In genomic region chr3:123119802-123120201, GRCh38 we compare ENCODE assay signal across 25 cellular contexts. TPM values are rescaled to one million over a fixed set of nuclear protein-coding genes. Genes with fewer than 3 reads are reported as not detected.
A peak's percentile ranks its signal among the peaks of the same experiment; 100 is the strongest.
DNase-seq lines count a peak whose midpoint lies in the region; ATAC-seq, FAIRE-seq and TF ChIP-seq lines count a peak whose summit lies in the region.
"Had no signal": no experiment of that assay in that cellular context is flagged by ENCODE, and none has a peak within 500 bp of the region (broad histone marks: within the 10 kb centered on the region; RNA-seq: fewer than 3 reads in every experiment).

No MANE protein-coding gene starts in this region.

- H3K4me3 ChIP-seq in A549 (no peak overlapping the region), gastroesophageal sphincter (no peak overlapping the region)
- H3K4me3 ChIP-seq: body of pancreas, ovary, SJCRH30, testis, vagina had no signal

- no peak overlapping the region for H3K4me2 ChIP-seq in A549
- H3K4me2 ChIP-seq: KMS-11 had no signal

- WGBS in A549 (ENCODE audit: missing lambda C conversion rate), result 93% methylated on average over 5 of the region's 5 CpGs
- 51 to 57% methylated on average over 4 of the region's 5 CpGs for WGBS in gastroesophageal sphincter (ENCODE audit: low coverage in 1 of 2), 2 donors

- POLR2A ChIA-PET in A549 (lab: Yijun Ruan, JAX), result no interaction called here

- no peak for DNase-seq in A549 (ENCODE audit: low read depth in 1 of 2, low spot score in 1 of 2)
- DNase-seq in EL, result peak; percentile 30
- peak; percentile 28 for DNase-seq in NCI-H69 (lab: John Stamatoyannopoulos, UW)
- DNase-seq in NCI-H1417 treated with DMSO at 0.1 percent for 48 hours (lab: John Stamatoyannopoulos, UW), result no peak
- no peak for DNase-seq in NCI-H526 treated with DMSO at 0.1 percent for 48 hours (lab: John Stamatoyannopoulos, UW)
- DNase-seq in iPS-NIHi11 (ENCODE audit: low spot score), result no peak
- DNase-seq: activated CD4-positive, alpha-beta T cell treated with anti-CD3 and anti-CD28 coated beads for 1 hour; activated CD8-positive, alpha-beta T cell treated with anti-CD3 and anti-CD28 coated beads, Interleukin-2, amount 10 ng/mL, durations not matched to agents 7 days and 5 days; activated gamma-delta T cell; activated naive CD8-positive, alpha-beta T cell treated with anti-CD3 and anti-CD28 coated beads, Interleukin-2, amount 50 U/mL, for 24 hours; body of pancreas; hippocampal formation; NK-92 treated with Interleukin-12 subunit alpha and Interleukin-12 subunit beta, amount 100 ng/mL, for 24 hours; ovary; SJCRH30; stimulated activated CD4-positive, alpha-beta T cell treated with anti-CD3 and anti-CD28 coated beads, Interleukin-4, amount 100 ng/mL, for 4 hours; stimulated activated naive CD4-positive, alpha-beta T cell; T-helper 1 cell; testis had no signal

- no peaks in the 10 kb centered on the region for H3K9me3 ChIP-seq in A549
- no peaks in the 10 kb centered on the region for H3K9me3 ChIP-seq in gastroesophageal sphincter
- H3K9me3 ChIP-seq: body of pancreas, ovary, SJCRH30, testis, vagina had no signal

- H3K36me3 ChIP-seq in gastroesophageal sphincter, result peaks cover 0 to 96% of the 10 kb centered on the region in 2 donors
- H3K36me3 ChIP-seq: ovary had no signal

- TF ChIP-seq EP300 in A549 (IDR thresholded peaks at IDR 0.05) (no peak), gastroesophageal sphincter (IDR thresholded peaks at IDR 0.05) (no peak)

- no peak for TF ChIP-seq RAD21 in A549 (conservative IDR thresholded peaks at IDR 0.05 in 1 of 2, IDR thresholded peaks at IDR 0.05 in 1 of 2)

- CTCF ChIA-PET in A549 (lab: Yijun Ruan, JAX), result interaction anchor here (0.9 to 1.2 kb wide), 3 partner anchors 9 to 23 kb away, joined by 3 to 5 read pairs (median 3); no protein-coding TSS in a partner anchor

- no peak for TF ChIP-seq CTCF in A549 (IDR thresholded peaks at IDR 0.05)
- TF ChIP-seq CTCF in gastroesophageal sphincter (IDR thresholded peaks at IDR 0.05), result no peak

- H3K4me1 ChIP-seq in A549 (no peaks in the 10 kb centered on the region; the same call in 2 of the 3 replicates), gastroesophageal sphincter (peaks cover 0 to 30% (median 0%) of the 10 kb centered on the region in 3 donors)
- H3K4me1 ChIP-seq: body of pancreas, testis had no signal

- ATAC-seq in A549, result no peak
- peak; percentile 31 for ATAC-seq in gastroesophageal sphincter
- no peak for ATAC-seq in HG03469 (IDR thresholded peaks at IDR 0.05; ENCODE audit: unreplicated experiment)
- ATAC-seq: activated CD8-positive, alpha-beta T cell treated with anti-CD3 and anti-CD28 coated beads, Interleukin-2, amount 10 ng/mL, durations not matched to agents 7 days and 5 days; activated naive CD8-positive, alpha-beta T cell treated with anti-CD3 and anti-CD28 coated beads, Interleukin-2, amount 50 U/mL, for 24 hours; body of pancreas; Panc1 had no signal

- no peak for FAIRE-seq in A549 (lab: Jason Lieb, UNC)
- FAIRE-seq: frontal cortex had no signal

- no peak for TF ChIP-seq POLR2A in A549 (IDR thresholded peaks at IDR 0.05; ENCODE audit: low read length)
- no peak for TF ChIP-seq POLR2A in gastroesophageal sphincter (IDR thresholded peaks at IDR 0.05)

- no peak overlapping the region for H3K27ac ChIP-seq in A549
- peak overlapping the region in 3 of 4 donors; percentile 27 to 44 (median 34) for H3K27ac ChIP-seq in gastroesophageal sphincter
- H3K27ac ChIP-seq: body of pancreas, KMS-11, ovary, SJCRH30, testis, vagina had no signal

- H3K27me3 ChIP-seq in gastroesophageal sphincter, result no peaks in the 10 kb centered on the region
- H3K27me3 ChIP-seq: body of pancreas, ovary, SJCRH30, testis, vagina had no signal

TF ChIP-seq in A549, 52 proteins besides CTCF, POLR2A, EP300 and RAD21:
- TF ChIP-seq RFX5 (IDR thresholded peaks at IDR 0.05) (no peak), FOSL2 (IDR thresholded peaks at IDR 0.05) (no peak), FOSL2 (CRISPR knock-in tag; IDR thresholded peaks at IDR 0.05) (0 out of 2 replicates have a peak, but pooled peaks have one; percentile 19)

RNA-seq across cellular contexts. Expression of gene PDIA5, which starts 53.0 kb away (rescaled TPM):
- polyA plus RNA-seq in A549 (2011; rRNA removed) (25.3 and 28.1 TPM in 2 replicates), A549 (2017; fragmentation: RNase III; extraction: RNeasy Plus Mini Kit Qiagen cat#74134 plus additional on column Dnase treatment) (15.2 to 20.8 TPM (median 17.5 TPM) in 3 replicates)
- 15.8 and 17.0 TPM in 2 replicates for polyA plus RNA-seq in A549 (2012; cell fraction: cytosol; rRNA removed)
- polyA plus RNA-seq in A549 (2012; cell fraction: nucleus; rRNA removed), result 23.3 and 35.8 TPM in 2 replicates
- polyA minus RNA-seq in A549 (2011; rRNA and poly(A)+ RNA removed), result 17.6 and 20.1 TPM in 2 replicates
- total RNA-seq in gastroesophageal sphincter, result 10 to 100 TPM in 3 of 4 donors, 1 to 10 TPM in 1; 9.0 to 19.8 (median 16.9) TPM

Comparison
In these comparisons a context has a peak if more than half of its experiments do, and no peak if none do; other contexts are left out.
1. DNase-seq: peak in EL (single experiment) and NCI-H69 (single experiment); none in A549 (0 of 2), NCI-H1417 treated with DMSO at 0.1 percent for 48 hours (single experiment), NCI-H526 treated with DMSO at 0.1 percent for 48 hours (single experiment) and iPS-NIHi11 (single experiment).
2. H3K27ac ChIP-seq: peak in gastroesophageal sphincter (3 of 4); none in A549 (0 of 2).